In genomic region chr11:24216488-24216887, GRCh38 we compare ENCODE assay signal across 8 cellular contexts.
"Had no signal": no experiment of that assay in that cellular context is flagged by ENCODE, and none has a peak within 500 bp of the region (broad histone marks: within the 10 kb centered on the region; RNA-seq: fewer than 3 reads in every experiment).

No MANE protein-coding gene starts in this region.

- ATAC-seq: GM12878 had no signal

- DNase-seq: GDM1, GF-D8 had no signal

- H3K4me3 ChIP-seq: GM12878 had no signal

- FAIRE-seq: G401.6, GM12878, GM12891, GM12892, GM18507, GM19239 had no signal
